15 cellular contexts compared by ENCODE assay signal in the genomic region with DNA sequence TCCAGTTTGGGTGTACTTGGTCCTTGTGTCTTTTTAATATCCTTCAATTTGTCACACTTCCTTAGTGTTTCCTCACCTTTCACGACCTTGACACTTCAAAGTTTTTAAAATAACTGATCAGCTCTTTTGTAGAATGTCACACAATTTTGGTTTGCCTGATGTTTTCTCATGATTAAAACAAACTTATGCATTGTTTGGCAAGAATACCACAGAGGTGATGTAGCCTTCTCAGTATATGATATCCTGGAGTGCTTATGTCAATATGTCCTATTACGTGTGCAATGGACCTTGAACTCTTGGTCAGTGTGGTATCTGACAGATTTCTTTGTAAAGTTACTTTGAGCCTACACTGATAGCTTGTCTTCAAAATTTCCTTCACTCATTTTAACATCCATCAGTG.
"Had no signal": no experiment of that assay in that cellular context is flagged by ENCODE, and none has a peak within 500 bp of the region (broad histone marks: within the 10 kb centered on the region; RNA-seq: fewer than 3 reads in every experiment).

No MANE protein-coding gene starts in this region.

- H3K27ac Mint-ChIP-seq: activated CD4-positive, alpha-beta T cell treated with anti-CD3 and anti-CD28 coated beads, Interleukin-2, amount 10 ng/mL, durations not matched to agents 7 days and 5 days; activated naive CD4-positive, alpha-beta T cell treated with anti-CD3 and anti-CD28 coated beads for 36 hours; activated T-helper 17 cell treated with anti-CD3 and anti-CD28 coated beads, Interleukin-2, amount 50 U/mL, for 72 hours had no signal

- H3K4me3 Mint-ChIP-seq: activated CD4-positive, alpha-beta T cell treated with anti-CD3 and anti-CD28 coated beads, Interleukin-2, amount 10 ng/mL, durations not matched to agents 7 days and 5 days; activated naive CD4-positive, alpha-beta T cell treated with anti-CD3 and anti-CD28 coated beads for 36 hours; activated T-helper 17 cell treated with anti-CD3 and anti-CD28 coated beads, Interleukin-2, amount 50 U/mL, for 72 hours had no signal

- H3K36me3 ChIP-seq: colonic mucosa, left lung, sigmoid colon, suprapubic skin, upper lobe of left lung had no signal

- H3K4me3 ChIP-seq: colonic mucosa, left lung, sigmoid colon, suprapubic skin, upper lobe of left lung had no signal

- H3K27me3 Mint-ChIP-seq: activated CD4-positive, alpha-beta T cell treated with anti-CD3 and anti-CD28 coated beads, Interleukin-2, amount 10 ng/mL, durations not matched to agents 7 days and 5 days; activated T-helper 17 cell treated with anti-CD3 and anti-CD28 coated beads, Interleukin-2, amount 50 U/mL, for 72 hours had no signal

- H3K4me1 Mint-ChIP-seq: activated CD4-positive, alpha-beta T cell treated with anti-CD3 and anti-CD28 coated beads, Interleukin-2, amount 10 ng/mL, durations not matched to agents 7 days and 5 days; activated T-helper 17 cell treated with anti-CD3 and anti-CD28 coated beads, Interleukin-2, amount 50 U/mL, for 72 hours had no signal

- H3K27ac ChIP-seq: colonic mucosa, foreskin keratinocyte, left lung, sigmoid colon, suprapubic skin, upper lobe of left lung had no signal

- H3K9me3 ChIP-seq: colonic mucosa, left lung, sigmoid colon, suprapubic skin, upper lobe of left lung had no signal

- ATAC-seq: activated T-helper 17 cell treated with anti-CD3 and anti-CD28 coated beads, Interleukin-2, amount 50 U/mL, for 72 hours; foreskin keratinocyte; left lung had no signal

- H3K27me3 ChIP-seq: colonic mucosa, foreskin keratinocyte, left lung, sigmoid colon, suprapubic skin, upper lobe of left lung had no signal

- DNase-seq: activated CD4-positive, alpha-beta T cell treated with anti-CD3 and anti-CD28 coated beads, Interleukin-2, amount 10 ng/mL, durations not matched to agents 7 days and 5 days; activated naive CD4-positive, alpha-beta T cell treated with anti-CD3 and anti-CD28 coated beads for 36 hours; activated T-cell treated with anti-CD3 and anti-CD28 coated beads for 4 hours; colonic mucosa; effector CD4-positive, alpha-beta T cell; foreskin keratinocyte; left lung; mesendoderm; sigmoid colon; stimulated activated CD4-positive, alpha-beta T cell treated with anti-CD3 and anti-CD28 coated beads, Interleukin-12 subunit alpha, Interleukin-12 subunit beta, amount 100 ng/mL, for 4 hours; stimulated activated naive CD4-positive, alpha-beta T cell had no signal

- H3K4me1 ChIP-seq: colonic mucosa, foreskin keratinocyte, left lung, sigmoid colon, suprapubic skin, upper lobe of left lung had no signal

- FAIRE-seq: endothelial cell of umbilical vein had no signal
